8 cellular contexts compared by ENCODE assay signal in the genomic region with DNA sequence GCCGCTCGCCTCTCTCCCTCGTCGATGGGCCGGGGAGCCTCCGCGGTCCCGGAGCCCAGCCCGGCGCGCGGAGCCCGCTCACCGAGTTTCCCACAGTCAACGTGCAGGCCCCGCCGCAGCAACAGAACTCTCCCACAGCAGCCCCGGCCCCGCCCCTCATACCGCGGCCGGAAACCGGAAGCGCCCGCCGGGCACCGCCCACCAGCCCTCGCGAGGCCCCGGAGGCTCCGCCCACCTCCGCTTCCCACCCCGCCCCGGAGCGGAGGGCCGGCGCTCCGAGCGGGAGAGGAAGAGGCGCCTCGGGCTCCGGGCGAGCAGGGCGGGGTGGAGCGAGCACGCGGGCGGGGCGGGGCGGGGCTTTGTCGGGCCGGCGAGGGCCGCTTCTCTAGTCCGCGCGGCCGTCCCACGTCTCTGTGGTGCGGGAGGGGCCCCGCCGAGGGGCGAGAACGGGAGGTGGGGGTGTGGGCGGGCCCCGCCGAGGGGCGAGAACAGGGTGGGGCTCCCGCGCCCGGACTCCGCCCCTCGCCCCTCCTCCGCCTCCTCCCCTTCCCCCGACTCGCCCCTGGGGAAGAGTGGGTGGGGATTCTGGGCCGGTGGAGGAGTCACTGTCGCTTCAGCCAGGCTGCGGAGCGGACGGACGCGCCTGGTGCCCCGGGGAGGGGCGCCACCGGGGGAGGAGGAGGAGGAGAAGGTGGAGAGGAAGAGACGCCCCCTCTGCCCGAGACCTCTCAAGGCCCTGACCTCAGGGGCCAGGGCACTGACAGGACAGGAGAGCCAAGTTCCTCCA. TPM values are rescaled to one million over a fixed set of nuclear protein-coding genes. Genes with fewer than 3 reads are reported as not detected.
DNase-seq lines count a peak whose midpoint lies in the region; ATAC-seq and TF ChIP-seq lines count a peak whose summit lies in the region.

Gene ABCD1, plus strand, starts transcription at position 605 of the 787 bp plus-strand sequence. CDS start 411 bp downstream, outside the sequence.
Gene BCAP31, minus strand, starts transcription at position 136 of the 787 bp plus-strand sequence. CDS start 1,143 bp downstream, outside the sequence.

- H3K79me2 ChIP-seq in mammary epithelial cell (ENCODE audit: insufficient read depth, low read length) (peaks cover 43% of the 10 kb centered on the region), smooth muscle cell (ENCODE audit: low read depth) (peaks cover 31% of the 10 kb centered on the region)

- peak within 1 kb of the TSS; percentile 84 to 92 (median 86) for H3K4me3 Mint-ChIP-seq in immature natural killer cell

- H3K27me3 Mint-ChIP-seq in immature natural killer cell (ENCODE audit: low read depth in 3 of 3): peaks cover 0 to 5% (median 3%) of the 10 kb centered on the region in 3 donors

- H3K36me3 ChIP-seq in WERI-Rb-1 (peaks cover 35% of the 10 kb centered on the region), mammary epithelial cell (ENCODE audit: insufficient read depth, low read length) (peaks cover 3% of the 10 kb centered on the region), smooth muscle cell (ENCODE audit: low read depth) (no peaks in the 10 kb centered on the region)

- peak within 1 kb of the TSS; percentile 65 to 90 (median 86) for H3K27ac Mint-ChIP-seq in immature natural killer cell

- intact Hi-C loops in mammary epithelial cell (cut with micrococcal nuclease): no loop called here

- WGBS in mammary epithelial cell (ENCODE audit: low coverage, missing lambda C conversion rate): no CpG with 5 or more reads among the region's 88 CpGs
- WGBS in smooth muscle cell (ENCODE audit: low lambda C conversion rate): 41% methylated on average over 25 of the region's 88 CpGs

- DNase-seq in A172 (ENCODE audit: low spot score) (peak; percentile 85), NCI-H2227 (lab: John Stamatoyannopoulos, UW; ENCODE audit: unreplicated experiment) (peak; percentile 98), WERI-Rb-1 (peak; percentile 94), mammary epithelial cell (peak; percentile 84), immature natural killer cell (peak; percentile 87 to 91 (median 90)), smooth muscle cell (lab: John Stamatoyannopoulos, UW; ENCODE audit: unreplicated experiment) (peak; percentile 91)

- peaks cover 31 to 40% of the 10 kb centered on the region in 2 donors for H3K4me1 Mint-ChIP-seq in immature natural killer cell

- no peaks in the 10 kb centered on the region for H3K36me3 Mint-ChIP-seq in immature natural killer cell

- peak; percentile 57 for ATAC-seq in HG03066 (IDR thresholded peaks at IDR 0.05; ENCODE audit: low read depth, unreplicated experiment)

- no peaks in the 10 kb centered on the region for H3K9me3 Mint-ChIP-seq in immature natural killer cell

- H3K27me3 ChIP-seq in WERI-Rb-1 (ENCODE audit: insufficient read depth, low read depth, severe bottlenecking) (peaks cover 7% of the 10 kb centered on the region), mammary epithelial cell (ENCODE audit: insufficient read depth, low read length) (no peaks in the 10 kb centered on the region), smooth muscle cell (ENCODE audit: low read depth) (no peaks in the 10 kb centered on the region)

- H3K9me3 ChIP-seq in WERI-Rb-1 (ENCODE audit: severe bottlenecking) (no peaks in the 10 kb centered on the region), mammary epithelial cell (replicated peaks; ENCODE audit: insufficient read depth, low read length) (no peaks in the 10 kb centered on the region), smooth muscle cell (replicated peaks; ENCODE audit: low read depth) (no peaks in the 10 kb centered on the region)

- TF ChIP-seq POLR2A in GM18526 (IDR thresholded peaks at IDR 0.05; ENCODE audit: extremely low read depth, insufficient read length): peak; percentile 86

- H3K4me2 ChIP-seq in mammary epithelial cell (ENCODE audit: insufficient read depth, low read depth, low read length): peak within 1 kb of the TSS; percentile 88
- peak within 1 kb of the TSS; percentile 86 for H3K4me2 ChIP-seq in smooth muscle cell

- peak within 1 kb of the TSS; percentile 78 for H3K4me3 ChIP-seq in WERI-Rb-1 (ENCODE audit: low read depth, low read length)
- H3K4me3 ChIP-seq in mammary epithelial cell (replicated peaks in 1 of 3; ENCODE audit: insufficient read depth in 1 of 3, low read depth in 2 of 3, low read length in 3 of 3): peak within 1 kb of the TSS; percentile 57 to 68 (median 64)
- H3K4me3 ChIP-seq in smooth muscle cell: peak within 1 kb of the TSS; percentile 72

- CTCF ChIA-PET in mammary epithelial cell (lab: Charles Lee; ENCODE audit: low non-redundant PET): interaction anchor here (0.6 kb wide), 1 partner anchor 226 kb away, joined by 4 read pairs; no protein-coding TSS in a partner anchor

- BruUV-seq in mammary epithelial cell (replicated peaks; lab: Mats Ljungman, UMichigan): no TSS peak

- in situ Hi-C loops in mammary epithelial cell (cut with MboI; ENCODE audit: low sequenced_read_pairs in 2 of 2): no loop called here

- H2AFZ ChIP-seq in mammary epithelial cell (ENCODE audit: low read depth, low read length) (peak within 1 kb of the TSS; percentile 51), smooth muscle cell (ENCODE audit: low read depth) (no peak within 1 kb of the TSS)

- H3K27ac ChIP-seq in WERI-Rb-1 (peak within 1 kb of the TSS; percentile 89), mammary epithelial cell (ENCODE audit: insufficient read depth, low read depth, low read length) (peak within 1 kb of the TSS; percentile 72), smooth muscle cell (ENCODE audit: low read depth) (peak within 1 kb of the TSS; percentile 70)

- dilution Hi-C loops in mammary epithelial cell (cut with HindIII; ENCODE audit: low sequenced_read_pairs): no loop called here

- no peaks in the 10 kb centered on the region for H3F3A ChIP-seq in smooth muscle cell (ENCODE audit: low read depth)

- H3K9ac ChIP-seq in mammary epithelial cell (ENCODE audit: insufficient read depth, low read length): peak within 1 kb of the TSS; percentile 80
- H3K9ac ChIP-seq in smooth muscle cell (ENCODE audit: low read depth): peak within 1 kb of the TSS; percentile 69

- TF ChIP-seq CTCF in WERI-Rb-1 (IDR thresholded peaks at IDR 0.05; ENCODE audit: low read depth, low read length) (no peak), mammary epithelial cell (conservative IDR thresholded peaks at IDR 0.05 in 1 of 2, IDR thresholded peaks at IDR 0.05 in 1 of 2; ENCODE audit: extremely low read depth in 1 of 2, insufficient read depth in 1 of 2, low read depth in 1 of 2, low read length in 2 of 2) (no peak), smooth muscle cell (IDR thresholded peaks at IDR 0.05; ENCODE audit: borderline replicate concordance, insufficient read depth, poor library complexity, severe bottlenecking) (no peak)

- no peaks in the 10 kb centered on the region for H4K20me1 ChIP-seq in mammary epithelial cell (ENCODE audit: insufficient read depth, low read length)
- H4K20me1 ChIP-seq in smooth muscle cell (ENCODE audit: low read depth): peaks cover 22% of the 10 kb centered on the region

- H3K4me1 ChIP-seq in mammary epithelial cell (ENCODE audit: insufficient read depth, low read length): peaks cover 35% of the 10 kb centered on the region
- peaks cover 12% of the 10 kb centered on the region for H3K4me1 ChIP-seq in smooth muscle cell (ENCODE audit: low read depth)

RNA-seq across cellular contexts. Expression of gene ABCD1, which starts in this region (rescaled TPM):
- 44.7 and 44.8 TPM in 2 replicates for total RNA-seq in A172 (2014; rRNA removed; shearing (Covaris generic))
- total RNA-seq in mammary epithelial cell (1 to 10 TPM; 4.0 to 5.7 TPM), smooth muscle cell (6.2 and 7.1 TPM in 2 replicates)
- polyA plus RNA-seq in mammary epithelial cell (1.7 TPM), immature natural killer cell (1 to 10 TPM; 1.7 to 3.2 (median 2.0) TPM), smooth muscle cell (9.4 and 10.9 TPM in 2 replicates)
- 22.6 TPM for polyA minus RNA-seq in mammary epithelial cell

RNA-seq across cellular contexts. Expression of gene BCAP31, which starts in this region (rescaled TPM):
- 523 and 538 TPM in 2 replicates for total RNA-seq in A172 (2014; rRNA removed; shearing (Covaris generic))
- total RNA-seq in mammary epithelial cell: 100 to 1,000 TPM; 156 to 277 TPM
- polyA plus RNA-seq in mammary epithelial cell: 256 TPM
- polyA minus RNA-seq in mammary epithelial cell: 371 TPM
- 100 to 1,000 TPM; 367 to 491 (median 373) TPM for polyA plus RNA-seq in immature natural killer cell
- 128 and 139 TPM in 2 replicates for total RNA-seq in smooth muscle cell
- polyA plus RNA-seq in smooth muscle cell: 207 and 260 TPM in 2 replicates

Comparison
In these comparisons a context has a peak if more than half of its experiments do, and no peak if none do; other contexts are left out.
1. Peak in every context shown above with its lines: DNase-seq, ATAC-seq, H3K4me3 ChIP-seq and H3K27ac ChIP-seq.